In the genomic region with DNA sequence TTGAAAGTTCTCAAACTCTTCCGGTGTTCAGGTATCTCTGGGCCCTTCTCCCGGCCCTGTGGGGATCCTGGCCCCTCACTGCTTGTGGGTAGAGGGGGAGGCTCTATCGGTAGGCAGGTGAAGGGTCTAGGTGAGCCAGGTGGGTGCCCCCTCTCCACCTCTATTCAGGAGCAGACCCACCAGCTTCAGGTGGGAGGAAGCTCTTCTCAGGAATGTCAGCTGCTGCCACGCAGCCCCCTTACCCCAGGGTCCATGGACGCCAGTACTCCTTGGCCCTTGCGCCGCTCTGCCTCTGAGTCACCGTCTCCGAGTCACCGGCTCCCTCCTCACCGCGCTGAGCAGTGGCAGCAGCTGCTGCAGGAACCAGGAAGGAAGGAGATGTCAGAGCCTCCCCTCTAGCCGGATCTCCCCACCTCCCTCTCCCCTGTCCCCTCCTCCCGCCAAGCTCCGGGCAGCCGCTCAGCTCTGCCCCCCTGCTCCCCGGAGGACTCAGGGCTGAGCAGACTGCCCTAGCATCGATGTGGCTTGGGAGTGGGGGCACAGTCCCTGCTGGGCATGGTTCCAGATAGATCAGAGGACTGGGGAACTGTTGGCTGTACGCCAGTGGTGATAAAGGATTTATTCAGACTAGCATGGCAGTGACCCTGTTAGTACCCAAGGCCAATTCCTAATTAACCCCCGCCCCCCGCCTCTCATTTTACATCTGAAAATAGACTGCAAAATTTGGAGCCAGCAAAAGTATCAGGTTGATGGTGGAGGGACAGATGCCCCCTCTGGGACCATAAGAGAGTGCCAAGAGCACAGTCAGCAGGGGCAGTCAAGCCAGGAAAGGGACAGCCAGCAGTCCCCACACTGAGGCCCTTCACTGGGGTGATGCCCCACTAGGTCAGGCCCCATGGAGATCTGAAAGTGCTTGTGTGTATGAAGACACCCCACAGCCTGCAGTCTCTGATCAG, we compare ENCODE assay signal across 8 cellular contexts. TPM values are rescaled to one million over a fixed set of nuclear protein-coding genes. Genes with fewer than 3 reads are reported as not detected.
A peak's percentile ranks its signal among the peaks of the same experiment; 100 is the strongest.
DNase-seq lines count a peak whose midpoint lies in the region; ATAC-seq, FAIRE-seq and TF ChIP-seq lines count a peak whose summit lies in the region.

A gene with protein sequence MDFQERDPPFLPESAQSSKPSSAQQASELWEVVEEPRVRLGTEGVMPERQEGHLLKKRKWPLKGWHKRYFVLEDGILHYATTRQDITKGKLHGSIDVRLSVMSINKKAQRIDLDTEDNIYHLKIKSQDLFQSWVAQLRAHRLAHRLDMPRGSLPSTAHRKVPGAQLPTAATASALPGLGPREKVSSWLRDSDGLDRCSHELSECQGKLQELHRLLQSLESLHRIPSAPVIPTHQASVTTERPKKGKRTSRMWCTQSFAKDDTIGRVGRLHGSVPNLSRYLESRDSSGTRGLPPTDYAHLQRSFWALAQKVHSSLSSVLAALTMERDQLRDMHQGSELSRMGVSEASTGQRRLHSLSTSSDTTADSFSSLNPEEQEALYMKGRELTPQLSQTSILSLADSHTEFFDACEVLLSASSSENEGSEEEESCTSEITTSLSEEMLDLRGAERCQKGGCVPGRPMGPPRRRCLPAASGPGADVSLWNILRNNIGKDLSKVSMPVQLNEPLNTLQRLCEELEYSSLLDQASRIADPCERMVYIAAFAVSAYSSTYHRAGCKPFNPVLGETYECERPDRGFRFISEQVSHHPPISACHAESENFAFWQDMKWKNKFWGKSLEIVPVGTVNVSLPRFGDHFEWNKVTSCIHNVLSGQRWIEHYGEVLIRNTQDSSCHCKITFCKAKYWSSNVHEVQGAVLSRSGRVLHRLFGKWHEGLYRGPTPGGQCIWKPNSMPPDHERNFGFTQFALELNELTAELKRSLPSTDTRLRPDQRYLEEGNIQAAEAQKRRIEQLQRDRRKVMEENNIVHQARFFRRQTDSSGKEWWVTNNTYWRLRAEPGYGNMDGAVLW (minus strand): TSS at position 371 of the 956 bp plus-strand sequence. CDS start 1,516 bp downstream, outside the sequence.

- H3K4me3 Mint-ChIP-seq in activated naive CD4-positive, alpha-beta T cell treated with anti-CD3 and anti-CD28 coated beads, Interleukin-2, amount 50 U/mL, for 24 hours: peak within 1 kb of the TSS; percentile 94
- peak within 1 kb of the TSS; percentile 93 for H3K4me3 Mint-ChIP-seq in glutamatergic neuron (ENCODE audit: unreplicated experiment)
- peak within 1 kb of the TSS; percentile 98 for H3K4me3 Mint-ChIP-seq in osteocyte (ENCODE audit: unreplicated experiment)

- TF ChIP-seq POLR2A in H54 (IDR thresholded peaks at IDR 0.05; ENCODE audit: low read depth, low read length) (peak; percentile 92), thyroid gland (IDR thresholded peaks at IDR 0.05) (peak in 1 of 2 donors; percentile 43)

- H3K27me3 ChIP-seq in DOHH2 (ENCODE audit: control insufficient read depth, low read length): no peaks in the 10 kb centered on the region
- no peaks in the 10 kb centered on the region for H3K27me3 ChIP-seq in thyroid gland

- intact Hi-C loops in thyroid gland (cut with DNase I): no loop called here

- ATAC-seq in SK-N-SH treated with all-trans-retinoic acid at 6 μM for 48 hours: peak; percentile 96

- peak within 1 kb of the TSS; percentile 84 for H3K4me2 ChIP-seq in DOHH2 (ENCODE audit: low read length)

- peaks cover 9% of the 10 kb centered on the region for H3K36me3 Mint-ChIP-seq in activated naive CD4-positive, alpha-beta T cell treated with anti-CD3 and anti-CD28 coated beads, Interleukin-2, amount 50 U/mL, for 24 hours
- H3K36me3 Mint-ChIP-seq in glutamatergic neuron (ENCODE audit: unreplicated experiment): no peaks in the 10 kb centered on the region
- peaks cover 19% of the 10 kb centered on the region for H3K36me3 Mint-ChIP-seq in osteocyte (ENCODE audit: unreplicated experiment)

- H3K79me2 ChIP-seq in DOHH2 (ENCODE audit: control insufficient read depth, low read length): peaks cover 9% of the 10 kb centered on the region

- peak; percentile 70 for TF ChIP-seq CTCF in DOHH2 (IDR thresholded peaks at IDR 0.05; ENCODE audit: low read depth, low read length, poor library complexity, severe bottlenecking)
- no peak for TF ChIP-seq CTCF in glutamatergic neuron (IDR thresholded peaks at IDR 0.05; ENCODE audit: partially characterized antibody, unreplicated experiment)
- TF ChIP-seq CTCF in osteocyte (IDR thresholded peaks at IDR 0.05): peak; percentile 41
- peak in 1 of 6 experiments; percentile 33 for TF ChIP-seq CTCF in thyroid gland (IDR thresholded peaks at IDR 0.05)

- no peaks in the 10 kb centered on the region for H3K27me3 Mint-ChIP-seq in activated naive CD4-positive, alpha-beta T cell treated with anti-CD3 and anti-CD28 coated beads, Interleukin-2, amount 50 U/mL, for 24 hours
- peaks cover 10% of the 10 kb centered on the region for H3K27me3 Mint-ChIP-seq in glutamatergic neuron (ENCODE audit: unreplicated experiment)
- H3K27me3 Mint-ChIP-seq in osteocyte (ENCODE audit: unreplicated experiment): no peaks in the 10 kb centered on the region

- H3K9me2 ChIP-seq in DOHH2 (replicated peaks; ENCODE audit: control insufficient read depth, low read length): no peaks in the 10 kb centered on the region

- peaks cover 15% of the 10 kb centered on the region for H3K4me1 ChIP-seq in DOHH2 (ENCODE audit: control insufficient read depth, low read length)
- peaks cover 7 to 20% of the 10 kb centered on the region in 2 donors for H3K4me1 ChIP-seq in thyroid gland

- no peaks in the 10 kb centered on the region for H4K20me1 ChIP-seq in DOHH2 (ENCODE audit: control insufficient read depth, insufficient read depth, low read depth, low read length)

- H3K4me1 Mint-ChIP-seq in activated naive CD4-positive, alpha-beta T cell treated with anti-CD3 and anti-CD28 coated beads, Interleukin-2, amount 50 U/mL, for 24 hours: peaks cover 25% of the 10 kb centered on the region
- H3K4me1 Mint-ChIP-seq in glutamatergic neuron (ENCODE audit: low read depth, unreplicated experiment): peaks cover 11% of the 10 kb centered on the region
- peaks cover 23% of the 10 kb centered on the region for H3K4me1 Mint-ChIP-seq in osteocyte (ENCODE audit: unreplicated experiment)

- H3K36me3 ChIP-seq in DOHH2 (ENCODE audit: control insufficient read depth, low read length) (peaks cover 29% of the 10 kb centered on the region), thyroid gland (peaks cover 30 to 44% of the 10 kb centered on the region in 2 donors)

- H3K9me3 ChIP-seq in DOHH2 (ENCODE audit: control insufficient read depth, insufficient read depth, low read length) (no peaks in the 10 kb centered on the region), thyroid gland (no peaks in the 10 kb centered on the region)

- peak within 1 kb of the TSS; percentile 72 for H3K27ac Mint-ChIP-seq in activated naive CD4-positive, alpha-beta T cell treated with anti-CD3 and anti-CD28 coated beads, Interleukin-2, amount 50 U/mL, for 24 hours
- H3K27ac Mint-ChIP-seq in glutamatergic neuron (ENCODE audit: unreplicated experiment) (peak within 1 kb of the TSS; percentile 82), osteocyte (ENCODE audit: unreplicated experiment) (peak within 1 kb of the TSS; percentile 84)

- H3K27ac ChIP-seq in DOHH2 (ENCODE audit: low read depth, low read length) (no peak within 1 kb of the TSS), thyroid gland (peak within 1 kb of the TSS in 2 of 3 donors; percentile 25 to 40)

- no peaks in the 10 kb centered on the region for H3F3A ChIP-seq in DOHH2 (ENCODE audit: control insufficient read depth, insufficient read depth)

- H3K9me3 Mint-ChIP-seq in activated naive CD4-positive, alpha-beta T cell treated with anti-CD3 and anti-CD28 coated beads, Interleukin-2, amount 50 U/mL, for 24 hours: no peaks in the 10 kb centered on the region
- no peaks in the 10 kb centered on the region for H3K9me3 Mint-ChIP-seq in glutamatergic neuron (ENCODE audit: unreplicated experiment)
- no peaks in the 10 kb centered on the region for H3K9me3 Mint-ChIP-seq in osteocyte (ENCODE audit: unreplicated experiment)

- 7 to 13% methylated on average over 8 to 18 of the region's 21 CpGs for WGBS in thyroid gland, 2 donors

- DNase-seq in H54 (ENCODE audit: insufficient read length, low spot score): peak; percentile 98
- peak; percentile 91 for DNase-seq in MV-4-11 (lab: John Stamatoyannopoulos, UW)
- peak; percentile 73 for DNase-seq in glutamatergic neuron
- DNase-seq in osteocyte (ENCODE audit: extremely low spot score, unreplicated experiment): peak; percentile 90
- DNase-seq in thyroid gland: peak; percentile 72 to 73

- FAIRE-seq in H54 (lab: Jason Lieb, UNC): peak; percentile 58

- H3K4me3 ChIP-seq in DOHH2 (ENCODE audit: low read length) (peak within 1 kb of the TSS; percentile 93), thyroid gland (replicated peaks in 1 of 3) (peak within 1 kb of the TSS; percentile 8 to 38 (median 38))

TF ChIP-seq in SK-N-SH treated with all-trans-retinoic acid at 6 μM for 48 hours, 23 proteins besides CTCF, POLR2A, EP300 and RAD21:
- no peak for TF ChIP-seq OSR1 (CRISPR knock-in tag; IDR thresholded peaks at IDR 0.05)
- TF ChIP-seq, protein P1, sequence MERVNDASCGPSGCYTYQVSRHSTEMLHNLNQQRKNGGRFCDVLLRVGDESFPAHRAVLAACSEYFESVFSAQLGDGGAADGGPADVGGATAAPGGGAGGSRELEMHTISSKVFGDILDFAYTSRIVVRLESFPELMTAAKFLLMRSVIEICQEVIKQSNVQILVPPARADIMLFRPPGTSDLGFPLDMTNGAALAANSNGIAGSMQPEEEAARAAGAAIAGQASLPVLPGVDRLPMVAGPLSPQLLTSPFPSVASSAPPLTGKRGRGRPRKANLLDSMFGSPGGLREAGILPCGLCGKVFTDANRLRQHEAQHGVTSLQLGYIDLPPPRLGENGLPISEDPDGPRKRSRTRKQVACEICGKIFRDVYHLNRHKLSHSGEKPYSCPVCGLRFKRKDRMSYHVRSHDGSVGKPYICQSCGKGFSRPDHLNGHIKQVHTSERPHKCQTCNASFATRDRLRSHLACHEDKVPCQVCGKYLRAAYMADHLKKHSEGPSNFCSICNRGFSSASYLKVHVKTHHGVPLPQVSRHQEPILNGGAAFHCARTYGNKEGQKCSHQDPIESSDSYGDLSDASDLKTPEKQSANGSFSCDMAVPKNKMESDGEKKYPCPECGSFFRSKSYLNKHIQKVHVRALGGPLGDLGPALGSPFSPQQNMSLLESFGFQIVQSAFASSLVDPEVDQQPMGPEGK (CRISPR knock-in tag; IDR thresholded peaks at IDR 0.05; ENCODE audit: borderline replicate concordance): peak; percentile 81; the same call in 1 of the 2 replicates

RNA-seq across cellular contexts. Expression of the gene that starts here (rescaled TPM):
- total RNA-seq in glutamatergic neuron (ENCODE audit: unreplicated experiment): 30.0 TPM
- total RNA-seq in osteocyte: 16.8 and 18.0 TPM in 2 replicates
- 10 to 100 TPM; 12.7 to 18.0 (median 14.7) TPM for total RNA-seq in thyroid gland
